Comparison of ENCODE assay signal across 17 cellular contexts in genomic region chr16:634051-634670, GRCh38. TPM values are rescaled to one million over a fixed set of nuclear protein-coding genes. Genes with fewer than 3 reads are reported as not detected.
A peak's percentile ranks its signal among the peaks of the same experiment; 100 is the strongest.
DNase-seq lines count a peak whose midpoint lies in the region; ATAC-seq and TF ChIP-seq lines count a peak whose summit lies in the region.
"Had no signal": no experiment of that assay in that cellular context is flagged by ENCODE, and none has a peak within 500 bp of the region (broad histone marks: within the 10 kb centered on the region; RNA-seq: fewer than 3 reads in every experiment).

No MANE protein-coding gene starts in this region.

- H3K36me3 ChIP-seq in GM23338 (ENCODE audit: insufficient read depth), result no peaks in the 10 kb centered on the region

- no peak for ATAC-seq in GM23338
- ATAC-seq in activated naive CD8-positive, alpha-beta T cell treated with anti-CD3 and anti-CD28 coated beads, Interleukin-2, amount 10 ng/mL, durations not matched to agents 7 days and 5 days (ENCODE audit: low read depth), result no peak
- no peak for ATAC-seq in HG03521 (IDR thresholded peaks at IDR 0.05; ENCODE audit: unreplicated experiment)

- POLR2A ChIA-PET in activated naive CD8-positive, alpha-beta T cell treated with anti-CD3 and anti-CD28 coated beads, Interleukin-2, amount 10 ng/mL, durations not matched to agents 7 days and 5 days (lab: Charles Lee), result no interaction called here

- H3K4me3 ChIP-seq in GM23338, result no peak overlapping the region

- peaks cover 30% of the 10 kb centered on the region for H3K4me1 ChIP-seq in GM23338 (ENCODE audit: insufficient read depth)

- no peaks in the 10 kb centered on the region for H3K9me3 Mint-ChIP-seq in T-helper 1 cell treated with Interleukin-12 subunit alpha and Interleukin-12 subunit beta and Interleukin-4 antibody, amounts not matched to agents 30 μg/mL and 1 μg/mL, for 36 hours
- H3K9me3 Mint-ChIP-seq in GM23338, result peaks cover 4% of the 10 kb centered on the region; the same call in 2 of the 3 replicates
- H3K9me3 Mint-ChIP-seq in activated naive CD8-positive, alpha-beta T cell treated with anti-CD3 and anti-CD28 coated beads, Interleukin-2, amount 10 ng/mL, durations not matched to agents 7 days and 5 days, result no peaks in the 10 kb centered on the region
- no peaks in the 10 kb centered on the region for H3K9me3 Mint-ChIP-seq in nephron progenitor cell

- no peak for DNase-seq in T-helper 1 cell
- no peak for DNase-seq in GM23338 (ENCODE audit: low spot score)
- no peak for DNase-seq in activated naive CD8-positive, alpha-beta T cell treated with anti-CD3 and anti-CD28 coated beads, Interleukin-2, amount 10 ng/mL, durations not matched to agents 7 days and 5 days
- DNase-seq in nephron progenitor cell, result no peak
- DNase-seq in GOT3 (lab: John Stamatoyannopoulos, UW), result no peak
- DNase-seq in central memory CD4-positive, alpha-beta T cell, result no peak
- DNase-seq: 8988T; amniotic stem cell; EL; kidney; NCI-H2171 treated with DMSO at 0.1 percent for 48 hours; posterior cingulate gyrus; SIG-M5; stimulated activated CD4-positive, alpha-beta T cell treated with anti-CD3 and anti-CD28 coated beads, Interleukin-12 subunit alpha, Interleukin-12 subunit beta, amount 100 ng/mL, for 4 hours had no signal

- peak overlapping the region; percentile 60 for H3K4me3 Mint-ChIP-seq in T-helper 1 cell treated with Interleukin-12 subunit alpha and Interleukin-12 subunit beta and Interleukin-4 antibody, amounts not matched to agents 30 μg/mL and 1 μg/mL, for 36 hours
- peak overlapping the region; percentile 43; the same call in 2 of the 3 replicates for H3K4me3 Mint-ChIP-seq in GM23338
- H3K4me3 Mint-ChIP-seq in activated naive CD8-positive, alpha-beta T cell treated with anti-CD3 and anti-CD28 coated beads, Interleukin-2, amount 10 ng/mL, durations not matched to agents 7 days and 5 days, result peak overlapping the region; percentile 40
- H3K4me3 Mint-ChIP-seq in nephron progenitor cell, result peak overlapping the region; percentile 69

- H3F3A ChIP-seq in GM23338 (replicated peaks; ENCODE audit: low read depth), result 0 out of 2 replicates have a peak, but pooled peaks cover 6% of the 10 kb centered on the region

- H3K79me2 ChIP-seq in GM23338 (replicated peaks; ENCODE audit: insufficient read depth), result no peaks in the 10 kb centered on the region; the same call in 1 of the 2 replicates

- H3K4me1 Mint-ChIP-seq in T-helper 1 cell treated with Interleukin-12 subunit alpha and Interleukin-12 subunit beta and Interleukin-4 antibody, amounts not matched to agents 30 μg/mL and 1 μg/mL, for 36 hours (ENCODE audit: low read depth), result peaks cover 7% of the 10 kb centered on the region
- peaks cover 27% of the 10 kb centered on the region for H3K4me1 Mint-ChIP-seq in GM23338
- H3K4me1 Mint-ChIP-seq in activated naive CD8-positive, alpha-beta T cell treated with anti-CD3 and anti-CD28 coated beads, Interleukin-2, amount 10 ng/mL, durations not matched to agents 7 days and 5 days, result peaks cover 6% of the 10 kb centered on the region
- H3K4me1 Mint-ChIP-seq in nephron progenitor cell, result peaks cover 43% of the 10 kb centered on the region

- H2AFZ ChIP-seq in GM23338, result no peak overlapping the region

- no peak overlapping the region for H3K27ac Mint-ChIP-seq in T-helper 1 cell treated with Interleukin-12 subunit alpha and Interleukin-12 subunit beta and Interleukin-4 antibody, amounts not matched to agents 30 μg/mL and 1 μg/mL, for 36 hours
- H3K27ac Mint-ChIP-seq in GM23338 (no peak overlapping the region), nephron progenitor cell (no peak overlapping the region)
- H3K27ac Mint-ChIP-seq in activated naive CD8-positive, alpha-beta T cell treated with anti-CD3 and anti-CD28 coated beads, Interleukin-2, amount 10 ng/mL, durations not matched to agents 7 days and 5 days, result no peak overlapping the region

- no peak overlapping the region for H3K27ac ChIP-seq in GM23338 (ENCODE audit: low read depth)
- H3K27ac ChIP-seq: epithelial cell of prostate had no signal

- no peak overlapping the region for H3K4me2 ChIP-seq in GM23338

- no peaks in the 10 kb centered on the region for H4K20me1 ChIP-seq in GM23338 (replicated peaks; ENCODE audit: insufficient read depth)

- no peaks in the 10 kb centered on the region for H3K27me3 ChIP-seq in GM23338 (ENCODE audit: insufficient read depth)

- TF ChIP-seq CTCF in GM23338 (conservative IDR thresholded peaks at IDR 0.05; ENCODE audit: low read depth in 2 of 2) (no peak), nephron progenitor cell (IDR thresholded peaks at IDR 0.05) (no peak)

- H3K36me3 Mint-ChIP-seq in T-helper 1 cell treated with Interleukin-12 subunit alpha and Interleukin-12 subunit beta and Interleukin-4 antibody, amounts not matched to agents 30 μg/mL and 1 μg/mL, for 36 hours (ENCODE audit: low read depth), result no peaks in the 10 kb centered on the region
- H3K36me3 Mint-ChIP-seq in GM23338 (ENCODE audit: low read depth), result no peaks in the 10 kb centered on the region
- H3K36me3 Mint-ChIP-seq in activated naive CD8-positive, alpha-beta T cell treated with anti-CD3 and anti-CD28 coated beads, Interleukin-2, amount 10 ng/mL, durations not matched to agents 7 days and 5 days, result no peaks in the 10 kb centered on the region
- H3K36me3 Mint-ChIP-seq in nephron progenitor cell (ENCODE audit: low read depth), result peaks cover 2% of the 10 kb centered on the region

- H3K27me3 Mint-ChIP-seq in T-helper 1 cell treated with Interleukin-12 subunit alpha and Interleukin-12 subunit beta and Interleukin-4 antibody, amounts not matched to agents 30 μg/mL and 1 μg/mL, for 36 hours (ENCODE audit: low read depth), result peaks cover 5% of the 10 kb centered on the region
- H3K27me3 Mint-ChIP-seq in GM23338 (ENCODE audit: insufficient read depth, low read depth, poor library complexity) (peaks cover 21% of the 10 kb centered on the region), nephron progenitor cell (ENCODE audit: low read depth, poor library complexity) (peaks cover 6% of the 10 kb centered on the region)
- H3K27me3 Mint-ChIP-seq in activated naive CD8-positive, alpha-beta T cell treated with anti-CD3 and anti-CD28 coated beads, Interleukin-2, amount 10 ng/mL, durations not matched to agents 7 days and 5 days, result no peaks in the 10 kb centered on the region

- no peaks in the 10 kb centered on the region for H3K9me2 ChIP-seq in GM23338 (ENCODE audit: insufficient read depth)

TF ChIP-seq in GM23338, 12 proteins besides CTCF, POLR2A, EP300 and RAD21 (continues in another document):
- TF ChIP-seq POLR2AphosphoS5 (IDR thresholded peaks at IDR 0.05; ENCODE audit: low read depth), result no peak
- TF ChIP-seq ETS1 (IDR thresholded peaks at IDR 0.05), result no peak
- no peak for TF ChIP-seq ZNF331 (CRISPR knock-in tag; IDR thresholded peaks at IDR 0.05; ENCODE audit: low read depth)

RNA-seq across cellular contexts. Expression of gene METTL26, which starts 1.9 kb away (rescaled TPM):
- 131 and 153 TPM in 2 replicates for total RNA-seq in GM23338 (2014; rRNA removed; shearing (Covaris generic))
- 223 and 225 TPM in 2 replicates for polyA plus RNA-seq in GM23338 (2016; fragmentation: Nextera tagmentation; extraction: Ambion mirVana)
- 10 to 100 TPM; 75.7 to 81.2 TPM for total RNA-seq in activated naive CD8-positive, alpha-beta T cell treated with anti-CD3 and anti-CD28 coated beads, Interleukin-2, amount 10 ng/mL, durations not matched to agents 7 days and 5 days

RNA-seq across cellular contexts. Expression of gene WFIKKN1, which starts 3.4 kb away (rescaled TPM):
- 6.8 and 11.2 TPM in 2 replicates for total RNA-seq in GM23338 (2014; rRNA removed; shearing (Covaris generic))
- 3.5 and 4.0 TPM in 2 replicates for polyA plus RNA-seq in GM23338 (2016; fragmentation: Nextera tagmentation; extraction: Ambion mirVana)
- total RNA-seq in activated naive CD8-positive, alpha-beta T cell treated with anti-CD3 and anti-CD28 coated beads, Interleukin-2, amount 10 ng/mL, durations not matched to agents 7 days and 5 days, result under 1 TPM; 0.47 to 0.60 TPM

RNA-seq across cellular contexts. Expression of gene MCRIP2, which starts 7.5 kb away (rescaled TPM):
- 53.2 and 64.3 TPM in 2 replicates for total RNA-seq in GM23338 (2014; rRNA removed; shearing (Covaris generic))
- 67.7 and 80.2 TPM in 2 replicates for polyA plus RNA-seq in GM23338 (2016; fragmentation: Nextera tagmentation; extraction: Ambion mirVana)
- total RNA-seq in activated naive CD8-positive, alpha-beta T cell treated with anti-CD3 and anti-CD28 coated beads, Interleukin-2, amount 10 ng/mL, durations not matched to agents 7 days and 5 days, result 10 to 100 TPM; 35.4 to 43.0 TPM

RNA-seq across cellular contexts. Expression of gene WDR90, which starts 15.0 kb away (rescaled TPM):
- total RNA-seq in GM23338 (2014; rRNA removed; shearing (Covaris generic)), result 42.2 and 44.4 TPM in 2 replicates
- polyA plus RNA-seq in GM23338 (2016; fragmentation: Nextera tagmentation; extraction: Ambion mirVana), result 25.9 and 26.3 TPM in 2 replicates
- 10 to 100 TPM; 73.2 to 79.1 TPM for total RNA-seq in activated naive CD8-positive, alpha-beta T cell treated with anti-CD3 and anti-CD28 coated beads, Interleukin-2, amount 10 ng/mL, durations not matched to agents 7 days and 5 days

RNA-seq across cellular contexts. Expression of gene RHOT2, which starts 33.8 kb away (rescaled TPM):
- 93.8 and 129 TPM in 2 replicates for total RNA-seq in GM23338 (2014; rRNA removed; shearing (Covaris generic))
- 159 and 163 TPM in 2 replicates for polyA plus RNA-seq in GM23338 (2016; fragmentation: Nextera tagmentation; extraction: Ambion mirVana)
- 100 to 1,000 TPM; 173 to 183 TPM for total RNA-seq in activated naive CD8-positive, alpha-beta T cell treated with anti-CD3 and anti-CD28 coated beads, Interleukin-2, amount 10 ng/mL, durations not matched to agents 7 days and 5 days
